ENCODE assay signal across 1 cellular context in genomic region chr2:8408560-8409460, GRCh38.
TF ChIP-seq lines count a peak whose summit lies in the region.

No MANE protein-coding gene starts in this region.

TF ChIP-seq in liver, 16 proteins besides CTCF, POLR2A, EP300 and RAD21 (continued from another document):
- TF ChIP-seq ZBTB33 (IDR thresholded peaks at IDR 0.05) = no peak
- TF ChIP-seq MAX (IDR thresholded peaks at IDR 0.05) = no peak
TF ChIP-seq in liver: peak in this region for 0.
